Comparison of ENCODE assay signal across 8 cellular contexts in genomic region chr1:35454616-35455015, GRCh38.
DNase-seq lines count a peak whose midpoint lies in the region; ATAC-seq, FAIRE-seq and TF ChIP-seq lines count a peak whose summit lies in the region.

No MANE protein-coding gene starts in this region.

- H3K9me2 ChIP-seq in Karpas-422 (replicated peaks; ENCODE audit: insufficient read depth, low read length) = no peaks in the 10 kb centered on the region

- no peaks in the 10 kb centered on the region for H4K20me1 ChIP-seq in Karpas-422 (ENCODE audit: insufficient read depth, low read depth, low read length)

- TF ChIP-seq CTCF in AG10803 (conservative IDR thresholded peaks at IDR 0.05; ENCODE audit: low read length) (peak; percentile 36), brain microvascular endothelial cell (IDR thresholded peaks at IDR 0.05; ENCODE audit: low read depth, low read length, missing control alignments) (peak; percentile 37)

- H3K27ac ChIP-seq in brain microvascular endothelial cell (peak overlapping the region; percentile 19), Karpas-422 (ENCODE audit: low read length) (no peak overlapping the region)

- FAIRE-seq in H54 (lab: Jason Lieb, UNC) = peak; percentile 36

- H3K9ac ChIP-seq in Karpas-422 (ENCODE audit: low read length) = no peak overlapping the region

- in situ Hi-C loops in brain microvascular endothelial cell (cut with HindIII; ENCODE audit: low pct_ligation_motif_present, low sequenced_read_pairs) (no loop called here), KBM-7 (cut with MboI; ENCODE audit: low pct_unique_long_range_greater_than_20kb, low sequenced_read_pairs) (no loop called here)

- TF ChIP-seq POLR2A in H54 (IDR thresholded peaks at IDR 0.05; ENCODE audit: low read depth, low read length) = no peak

- no peak overlapping the region for H3K4me2 ChIP-seq in Karpas-422 (ENCODE audit: low read depth, low read length, poor library complexity, severe bottlenecking)

- peaks cover 6% of the 10 kb centered on the region; the same call in 1 of the 2 replicates for H3K4me1 ChIP-seq in Karpas-422 (ENCODE audit: low read length)

- H3K27me3 ChIP-seq in brain microvascular endothelial cell (replicated peaks) (no peaks in the 10 kb centered on the region), Karpas-422 (ENCODE audit: low read length) (no peaks in the 10 kb centered on the region)

- H3K36me3 ChIP-seq in brain microvascular endothelial cell (replicated peaks) (peaks cover 14% of the 10 kb centered on the region), Karpas-422 (ENCODE audit: insufficient read depth, low read length) (peaks cover 16% of the 10 kb centered on the region)

- DNase-seq in AG10803 (ENCODE audit: low read depth) = peak; percentile 71
- DNase-seq in H54 (ENCODE audit: insufficient read length, low spot score) = no peak
- DNase-seq in brain microvascular endothelial cell = peak; percentile 53
- peak; percentile 27 to 29 for DNase-seq in lung microvascular endothelial cell (ENCODE audit: low read depth in 2 of 2)
- no peak for DNase-seq in NCI-H82 (lab: John Stamatoyannopoulos, UW)
- no peak for DNase-seq in Karpas-422
- no peak for DNase-seq in KBM-7

- H3K79me2 ChIP-seq in Karpas-422 (ENCODE audit: low read length) = no peaks in the 10 kb centered on the region

- H2AFZ ChIP-seq in Karpas-422 (ENCODE audit: low read length) = no peak overlapping the region

- H3K9me3 ChIP-seq in Karpas-422 (ENCODE audit: low read length) = no peaks in the 10 kb centered on the region

- no peak for ATAC-seq in HG03196 (IDR thresholded peaks at IDR 0.05; ENCODE audit: unreplicated experiment)

- H3K4me3 ChIP-seq in AG10803 (ENCODE audit: low read length) (no peak overlapping the region), brain microvascular endothelial cell (ENCODE audit: low read depth, low read length) (no peak overlapping the region), Karpas-422 (ENCODE audit: low read length) (no peak overlapping the region)

Comparison
In these comparisons a context has a peak if more than half of its experiments do, and no peak if none do; other contexts are left out.
1. DNase-seq: peak in AG10803 (single experiment), brain microvascular endothelial cell (single experiment) and lung microvascular endothelial cell (2 of 2); none in H54 (single experiment), NCI-H82 (single experiment), Karpas-422 (single experiment) and KBM-7 (single experiment).